8 cellular contexts compared by ENCODE assay signal in genomic region chr16:681746-682427, GRCh38. TPM values are rescaled to one million over a fixed set of nuclear protein-coding genes. Genes with fewer than 3 reads are reported as not detected.
DNase-seq lines count a peak whose midpoint lies in the region; ATAC-seq and TF ChIP-seq lines count a peak whose summit lies in the region.

No MANE protein-coding gene starts in this region.

- peaks cover 13% of the 10 kb centered on the region for H3K36me3 ChIP-seq in CD8-positive, alpha-beta T cell (ENCODE audit: insufficient read depth, low read length)
- H3K36me3 ChIP-seq in brain microvascular endothelial cell (replicated peaks): peaks cover 24% of the 10 kb centered on the region

- ATAC-seq in CD8-positive, alpha-beta T cell: no peak
- no peak for ATAC-seq in natural killer cell treated with Interleukin-12 subunit alpha and Interleukin-12 subunit beta and Interleukin-15 and Interleukin-18, amount 100 ng/mL, for 72 hours
- ATAC-seq in HG02588 (IDR thresholded peaks at IDR 0.05; ENCODE audit: unreplicated experiment) (no peak), GM21447 (IDR thresholded peaks at IDR 0.05; ENCODE audit: unreplicated experiment) (no peak)

- H3K9me3 Mint-ChIP-seq in CD8-positive, alpha-beta T cell: no peaks in the 10 kb centered on the region
- H3K9me3 Mint-ChIP-seq in natural killer cell treated with Interleukin-12 subunit alpha and Interleukin-12 subunit beta and Interleukin-15 and Interleukin-18, amount 100 ng/mL, for 72 hours: no peaks in the 10 kb centered on the region

- in situ Hi-C loops in brain microvascular endothelial cell (cut with HindIII; ENCODE audit: low pct_ligation_motif_present, low sequenced_read_pairs): no loop called here

- DNase-seq in CD8-positive, alpha-beta T cell: no peak
- peak; percentile 65 for DNase-seq in LHCN-M2 (ENCODE audit: low read depth)
- no peak for DNase-seq in brain microvascular endothelial cell
- no peak for DNase-seq in natural killer cell treated with Interleukin-12 subunit alpha and Interleukin-12 subunit beta and Interleukin-15 and Interleukin-18, amount 100 ng/mL, for 72 hours (ENCODE audit: low spot score)
- DNase-seq in SHP77 (lab: John Stamatoyannopoulos, UW): no peak
- no peak for DNase-seq in GM19240 (ENCODE audit: insufficient read length, low spot score)

- no peak overlapping the region for H3K27ac ChIP-seq in CD8-positive, alpha-beta T cell (ENCODE audit: low read depth, low read length)
- no peak overlapping the region for H3K27ac ChIP-seq in brain microvascular endothelial cell

- peak overlapping the region; percentile 55 for H3K27ac Mint-ChIP-seq in CD8-positive, alpha-beta T cell
- H3K27ac Mint-ChIP-seq in natural killer cell treated with Interleukin-12 subunit alpha and Interleukin-12 subunit beta and Interleukin-15 and Interleukin-18, amount 100 ng/mL, for 72 hours: no peak overlapping the region

- no peak for TF ChIP-seq CTCF in CD8-positive, alpha-beta T cell (IDR thresholded peaks at IDR 0.05)
- no peak for TF ChIP-seq CTCF in brain microvascular endothelial cell (IDR thresholded peaks at IDR 0.05; ENCODE audit: low read depth, low read length, missing control alignments)

- H3K4me1 Mint-ChIP-seq in CD8-positive, alpha-beta T cell (ENCODE audit: low read depth): peaks cover 33% of the 10 kb centered on the region
- H3K4me1 Mint-ChIP-seq in natural killer cell treated with Interleukin-12 subunit alpha and Interleukin-12 subunit beta and Interleukin-15 and Interleukin-18, amount 100 ng/mL, for 72 hours (ENCODE audit: low read depth in 2 of 2): peaks cover 11 to 13% of the 10 kb centered on the region in 2 donors

- intact Hi-C loops in CD8-positive, alpha-beta T cell (cut with DNase I, micrococcal nuclease): loop anchor here in 1 of 2 experiments (5.0 kb wide), 1 partner anchor 155 kb away; the partner anchor contains the start of gene CAPN15

- H3K36me3 Mint-ChIP-seq in CD8-positive, alpha-beta T cell: peaks cover 24% of the 10 kb centered on the region
- no peaks in the 10 kb centered on the region for H3K36me3 Mint-ChIP-seq in natural killer cell treated with Interleukin-12 subunit alpha and Interleukin-12 subunit beta and Interleukin-15 and Interleukin-18, amount 100 ng/mL, for 72 hours

- POLR2A ChIA-PET in CD8-positive, alpha-beta T cell (lab: Charles Lee): interaction anchor here (0.8 to 4.5 kb wide), 3 partner anchors 8 to 46 kb away, joined by 3 to 26 read pairs (median 18); partner anchors contain the start of genes METTL26 and WDR24

- H3K4me3 ChIP-seq in CD8-positive, alpha-beta T cell (ENCODE audit: low read depth, low read length): no peak overlapping the region
- H3K4me3 ChIP-seq in brain microvascular endothelial cell (ENCODE audit: low read depth, low read length): peak overlapping the region; percentile 22

- CTCF ChIA-PET in CD8-positive, alpha-beta T cell (lab: Charles Lee): interaction anchor here (0.8 to 5.6 kb wide), 5 partner anchors 13 to 104 kb away, joined by 3 to 23 read pairs (median 4); partner anchors contain the start of genes METTL26 and RHOT2

- H3K4me3 Mint-ChIP-seq in CD8-positive, alpha-beta T cell: peak overlapping the region; percentile 78
- H3K4me3 Mint-ChIP-seq in natural killer cell treated with Interleukin-12 subunit alpha and Interleukin-12 subunit beta and Interleukin-15 and Interleukin-18, amount 100 ng/mL, for 72 hours: peak overlapping the region; percentile 81

- peaks cover under 1% of the 10 kb centered on the region for H3K27me3 Mint-ChIP-seq in CD8-positive, alpha-beta T cell (ENCODE audit: low read depth)
- H3K27me3 Mint-ChIP-seq in natural killer cell treated with Interleukin-12 subunit alpha and Interleukin-12 subunit beta and Interleukin-15 and Interleukin-18, amount 100 ng/mL, for 72 hours: no peaks in the 10 kb centered on the region

- H3K4me1 ChIP-seq in CD8-positive, alpha-beta T cell (ENCODE audit: insufficient read depth, low read length): peaks cover 35% of the 10 kb centered on the region

- H3K27me3 ChIP-seq in CD8-positive, alpha-beta T cell (ENCODE audit: insufficient read depth, low read length): no peaks in the 10 kb centered on the region
- H3K27me3 ChIP-seq in brain microvascular endothelial cell (replicated peaks): no peaks in the 10 kb centered on the region

- no peaks in the 10 kb centered on the region for H3K9me3 ChIP-seq in CD8-positive, alpha-beta T cell (ENCODE audit: low read length)

RNA-seq across cellular contexts. Expression of gene STUB1, which starts 1.7 kb away (rescaled TPM):
- 10 to 100 TPM; 40.0 to 50.0 TPM for total RNA-seq in CD8-positive, alpha-beta T cell
- 287 and 383 TPM in 2 replicates for total RNA-seq in LHCN-M2 (2014; rRNA removed)
- polyA plus RNA-seq in LHCN-M2 (2012): 206 TPM
- 100 to 1,000 TPM in 1 of 2 donors, 10 to 100 TPM in 1; 95.0 to 172 TPM for total RNA-seq in natural killer cell treated with Interleukin-12 subunit alpha and Interleukin-12 subunit beta and Interleukin-15 and Interleukin-18, amount 100 ng/mL, for 72 hours

RNA-seq across cellular contexts. Expression of gene JMJD8, which starts 2.2 kb away (rescaled TPM):
- 10 to 100 TPM; 15.8 to 18.7 TPM for total RNA-seq in CD8-positive, alpha-beta T cell
- total RNA-seq in LHCN-M2 (2014; rRNA removed): 68.1 and 71.2 TPM in 2 replicates
- 45.7 TPM for polyA plus RNA-seq in LHCN-M2 (2012)
- 10 to 100 TPM; 31.2 to 53.4 TPM for total RNA-seq in natural killer cell treated with Interleukin-12 subunit alpha and Interleukin-12 subunit beta and Interleukin-15 and Interleukin-18, amount 100 ng/mL, for 72 hours

RNA-seq across cellular contexts. Expression of gene RHBDL1, which starts 6.4 kb away (rescaled TPM):
- 1 to 10 TPM; 3.1 to 4.1 TPM for total RNA-seq in CD8-positive, alpha-beta T cell
- 0.58 and 0.80 TPM in 2 replicates for total RNA-seq in LHCN-M2 (2014; rRNA removed)
- polyA plus RNA-seq in LHCN-M2 (2012): 0.34 TPM
- total RNA-seq in natural killer cell treated with Interleukin-12 subunit alpha and Interleukin-12 subunit beta and Interleukin-15 and Interleukin-18, amount 100 ng/mL, for 72 hours: 1 to 10 TPM; 1.0 to 1.5 TPM

RNA-seq across cellular contexts. Expression of gene WDR24, which starts 8.3 kb away (rescaled TPM):
- total RNA-seq in CD8-positive, alpha-beta T cell: 10 to 100 TPM; 11.8 to 12.1 TPM
- 7.1 and 9.1 TPM in 2 replicates for total RNA-seq in LHCN-M2 (2014; rRNA removed)
- polyA plus RNA-seq in LHCN-M2 (2012): 8.3 TPM
- total RNA-seq in natural killer cell treated with Interleukin-12 subunit alpha and Interleukin-12 subunit beta and Interleukin-15 and Interleukin-18, amount 100 ng/mL, for 72 hours: 10 to 100 TPM; 15.7 to 25.0 TPM

RNA-seq across cellular contexts. Expression of gene RHOT2, which starts 14.0 kb away (rescaled TPM):
- 100 to 1,000 TPM; 163 to 175 TPM for total RNA-seq in CD8-positive, alpha-beta T cell
- total RNA-seq in LHCN-M2 (2014; rRNA removed): 79.4 and 87.4 TPM in 2 replicates
- polyA plus RNA-seq in LHCN-M2 (2012): 62.1 TPM
- total RNA-seq in natural killer cell treated with Interleukin-12 subunit alpha and Interleukin-12 subunit beta and Interleukin-15 and Interleukin-18, amount 100 ng/mL, for 72 hours: 100 to 1,000 TPM; 171 to 259 TPM
